ENCODE assay signal across 16 cellular contexts in genomic region chr4:53599632-53600031, GRCh38. TPM values are rescaled to one million over a fixed set of nuclear protein-coding genes. Genes with fewer than 3 reads are reported as not detected.
A peak's percentile ranks its signal among the peaks of the same experiment; 100 is the strongest.
DNase-seq lines count a peak whose midpoint lies in the region; ATAC-seq and TF ChIP-seq lines count a peak whose summit lies in the region.
"Had no signal": no experiment of that assay in that cellular context is flagged by ENCODE, and none has a peak within 500 bp of the region (broad histone marks: within the 10 kb centered on the region; RNA-seq: fewer than 3 reads in every experiment).

No MANE protein-coding gene starts in this region.

- no peaks in the 10 kb centered on the region for H3K36me3 ChIP-seq in hepatocyte (replicated peaks; ENCODE audit: insufficient read depth, low read depth)

- H3K4me1 ChIP-seq in hepatocyte (ENCODE audit: insufficient read depth): peaks cover 8% of the 10 kb centered on the region

- H3K27ac ChIP-seq in hepatocyte: peak overlapping the region; percentile 66

- no peak overlapping the region for H2AFZ ChIP-seq in hepatocyte

- DNase-seq in hepatocyte (ENCODE audit: low spot score) (no peak), middle frontal gyrus (ENCODE audit: extremely low spot score, low spot score) (no peak), CD14-positive monocyte (ENCODE audit: low spot score) (no peak)
- DNase-seq in activated CD4-positive, alpha-beta T cell treated with anti-CD3 and anti-CD28 coated beads, Interleukin-2, amount 10 ng/mL, durations not matched to agents 7 days and 5 days: no peak
- DNase-seq in stimulated activated CD4-positive, alpha-beta T cell treated with anti-CD3 and anti-CD28 coated beads, Interleukin-4, amount 100 ng/mL, for 24 hours: no peak
- DNase-seq: activated CD4-positive, alpha-beta T cell treated with anti-CD3 and anti-CD28 coated beads, Interleukin-2, amount 50 U/mL, for 48 hours; activated T-cell treated with anti-CD3 and anti-CD28 coated beads, Interleukin-2, amount 50 U/mL, for 24 hours; central memory CD4-positive, alpha-beta T cell; effector memory CD4-positive, alpha-beta T cell; left colon; NCI-H2081; stimulated activated CD4-positive, alpha-beta T cell treated with anti-CD3 and anti-CD28 coated beads, Interleukin-2, amount 100 ng/mL, for 48 hours; stimulated activated CD8-positive, alpha-beta memory T cell treated with anti-CD3 and anti-CD28 coated beads, Interleukin-4, amount 100 ng/mL, for 48 hours had no signal

- H4K20me1 ChIP-seq in hepatocyte (ENCODE audit: insufficient read depth, poor library complexity, severe bottlenecking): no peaks in the 10 kb centered on the region

- H3K79me2 ChIP-seq in hepatocyte: no peaks in the 10 kb centered on the region

- no peaks in the 10 kb centered on the region for H3K4me1 Mint-ChIP-seq in activated CD4-positive, alpha-beta T cell treated with anti-CD3 and anti-CD28 coated beads, Interleukin-2, amount 10 ng/mL, durations not matched to agents 7 days and 5 days
- peaks cover 2% of the 10 kb centered on the region for H3K4me1 Mint-ChIP-seq in CD14-positive monocyte

- H3K9me3 ChIP-seq in hepatocyte (ENCODE audit: low read depth): no peaks in the 10 kb centered on the region

- 94% methylated on average over 2 of the region's 2 CpGs for WGBS in hepatocyte (ENCODE audit: low lambda C conversion rate, missing lambda C conversion rate)

- no peaks in the 10 kb centered on the region for H3K9me3 Mint-ChIP-seq in activated CD4-positive, alpha-beta T cell treated with anti-CD3 and anti-CD28 coated beads, Interleukin-2, amount 10 ng/mL, durations not matched to agents 7 days and 5 days
- H3K9me3 Mint-ChIP-seq in CD14-positive monocyte: peaks cover 0 to 4% (median 0%) of the 10 kb centered on the region in 7 donors
- H3K9me3 Mint-ChIP-seq: activated T-cell treated with anti-CD3 and anti-CD28 coated beads, Interleukin-2, amount 50 U/mL, for 24 hours had no signal

- CTCF ChIA-PET in activated CD4-positive, alpha-beta T cell treated with anti-CD3 and anti-CD28 coated beads, Interleukin-2, amount 10 ng/mL, durations not matched to agents 7 days and 5 days (lab: Charles Lee): no interaction called here

- TF ChIP-seq CTCF in hepatocyte (IDR thresholded peaks at IDR 0.05; ENCODE audit: poor library complexity) (no peak), CD14-positive monocyte (IDR thresholded peaks at IDR 0.05) (no peak)

- H3K27me3 Mint-ChIP-seq in activated CD4-positive, alpha-beta T cell treated with anti-CD3 and anti-CD28 coated beads, Interleukin-2, amount 10 ng/mL, durations not matched to agents 7 days and 5 days: peaks cover 9% of the 10 kb centered on the region
- no peaks in the 10 kb centered on the region for H3K27me3 Mint-ChIP-seq in CD14-positive monocyte (ENCODE audit: low read depth in 3 of 3)

- peak; percentile 63 for ATAC-seq in GM18909 (IDR thresholded peaks at IDR 0.05; ENCODE audit: poor library complexity, unreplicated experiment)
- ATAC-seq in HG02571 (IDR thresholded peaks at IDR 0.05; ENCODE audit: unreplicated experiment): peak; percentile 62
- ATAC-seq in HG03280 (IDR thresholded peaks at IDR 0.05; ENCODE audit: unreplicated experiment): peak; percentile 61

- POLR2A ChIA-PET in activated CD4-positive, alpha-beta T cell treated with anti-CD3 and anti-CD28 coated beads, Interleukin-2, amount 10 ng/mL, durations not matched to agents 7 days and 5 days (lab: Charles Lee): no interaction called here

- H3K36me3 Mint-ChIP-seq in activated CD4-positive, alpha-beta T cell treated with anti-CD3 and anti-CD28 coated beads, Interleukin-2, amount 10 ng/mL, durations not matched to agents 7 days and 5 days (ENCODE audit: low read depth): no peaks in the 10 kb centered on the region
- no peaks in the 10 kb centered on the region for H3K36me3 Mint-ChIP-seq in CD14-positive monocyte

- H3K27ac Mint-ChIP-seq in activated CD4-positive, alpha-beta T cell treated with anti-CD3 and anti-CD28 coated beads, Interleukin-2, amount 10 ng/mL, durations not matched to agents 7 days and 5 days: no peak overlapping the region
- no peak overlapping the region for H3K27ac Mint-ChIP-seq in CD14-positive monocyte
- H3K27ac Mint-ChIP-seq: activated T-cell treated with anti-CD3 and anti-CD28 coated beads, Interleukin-2, amount 50 U/mL, for 24 hours had no signal

- no peaks in the 10 kb centered on the region for H3K9me2 ChIP-seq in hepatocyte (replicated peaks; ENCODE audit: insufficient read depth)

- H3K4me3 ChIP-seq in hepatocyte: no peak overlapping the region

- H3K27me3 ChIP-seq in hepatocyte: no peaks in the 10 kb centered on the region

- H3K4me3 Mint-ChIP-seq in activated CD4-positive, alpha-beta T cell treated with anti-CD3 and anti-CD28 coated beads, Interleukin-2, amount 10 ng/mL, durations not matched to agents 7 days and 5 days: no peak overlapping the region
- no peak overlapping the region for H3K4me3 Mint-ChIP-seq in CD14-positive monocyte
- H3K4me3 Mint-ChIP-seq: activated T-cell treated with anti-CD3 and anti-CD28 coated beads, Interleukin-2, amount 50 U/mL, for 24 hours had no signal

- no peak overlapping the region for H3K4me2 ChIP-seq in hepatocyte

- intact Hi-C loops in CD14-positive monocyte (cut with micrococcal nuclease): no loop called here

RNA-seq across cellular contexts. Expression of gene LNX1, which starts 8.3 kb away (rescaled TPM):
- total RNA-seq in hepatocyte: 16.7 and 20.8 TPM in 2 replicates
- polyA plus RNA-seq in hepatocyte (7.3 and 8.4 TPM in 2 replicates), CD14-positive monocyte (under 1 TPM; 0.09 to 0.13 TPM)
- not detected for total RNA-seq in activated CD4-positive, alpha-beta T cell treated with anti-CD3 and anti-CD28 coated beads, Interleukin-2, amount 10 ng/mL, durations not matched to agents 7 days and 5 days

Comparison
In these comparisons a context has a peak if more than half of its experiments do, and no peak if none do; other contexts are left out.
1. RNA of gene LNX1, which starts 8.3 kb away (total RNA-seq): 16.7 to 20.8 TPM in hepatocyte; not detected in activated CD4-positive, alpha-beta T cell treated with anti-CD3 and anti-CD28 coated beads, Interleukin-2, amount 10 ng/mL, durations not matched to agents 7 days and 5 days; every median in the first group is over 10 times any median in the second.
2. Peak in every context shown above with its lines, with median percentiles within 50 percentile points of each other: ATAC-seq.